ENCODE assay signal across 8 cellular contexts in genomic region chr12:59403259-59403932, GRCh38.
DNase-seq lines count a peak whose midpoint lies in the region; ATAC-seq, FAIRE-seq and TF ChIP-seq lines count a peak whose summit lies in the region.

No MANE protein-coding gene starts in this region.

- no peak for FAIRE-seq in A549 (lab: Jason Lieb, UNC)

- H3K36me3 Mint-ChIP-seq in HFFc6 (ENCODE audit: low read depth) = no peaks in the 10 kb centered on the region

- peak overlapping the region; percentile 1; the same call in 1 of the 3 replicates for H3K4me2 ChIP-seq in A549

- 0% methylated on average over 3 of the region's 3 CpGs for WGBS in A549 (ENCODE audit: missing lambda C conversion rate)

- no peak overlapping the region for H3K4me3 ChIP-seq in A549

- peak overlapping the region; percentile 75 for H3K27ac Mint-ChIP-seq in HFFc6

- DNase-seq in A549 (ENCODE audit: low read depth in 1 of 2, low spot score in 1 of 2) (peak; percentile 1 to 59), GM04504 (ENCODE audit: low read depth) (peak; percentile 67), HFFc6 (peak; percentile 63), NCI-H146 treated with DMSO at 0.1 percent for 48 hours (lab: John Stamatoyannopoulos, UW; ENCODE audit: unreplicated experiment) (peak; percentile 41), middle frontal gyrus (ENCODE audit: extremely low spot score, low spot score) (peak; percentile 45), ureter (ENCODE audit: low spot score) (peak; percentile 62)

- POLR2A ChIA-PET in A549 (lab: Yijun Ruan, JAX) = no interaction called here

- no peak for TF ChIP-seq EP300 in A549 (IDR thresholded peaks at IDR 0.05)

- CTCF ChIA-PET in A549 (lab: Yijun Ruan, JAX) = no interaction called here

- ATAC-seq in A549 = peak; percentile 70 to 77; a peak in 4 of 6 replicates
- peak; percentile 43 for ATAC-seq in esophagus mucosa

- no peaks in the 10 kb centered on the region for H3K27me3 Mint-ChIP-seq in HFFc6 (ENCODE audit: insufficient read depth)

- peak; percentile 60 to 65; a peak in 4 of 5 replicates for TF ChIP-seq RAD21 in A549 (conservative IDR thresholded peaks at IDR 0.05 in 1 of 2, IDR thresholded peaks at IDR 0.05 in 1 of 2)

- H3K9me3 ChIP-seq in A549 = no peaks in the 10 kb centered on the region

- no peaks in the 10 kb centered on the region for H3K9me3 Mint-ChIP-seq in HFFc6

- peak; percentile 59 for TF ChIP-seq CTCF in A549 (IDR thresholded peaks at IDR 0.05)
- peak; percentile 88 for TF ChIP-seq CTCF in HFFc6 (IDR thresholded peaks at IDR 0.05)
- TF ChIP-seq CTCF in VCaP (conservative IDR thresholded peaks at IDR 0.05) = peak; percentile 95

- peak overlapping the region; percentile 89 for H3K4me3 Mint-ChIP-seq in HFFc6

- no peaks in the 10 kb centered on the region for H3K4me1 ChIP-seq in A549

- peaks cover 23% of the 10 kb centered on the region for H3K4me1 Mint-ChIP-seq in HFFc6 (ENCODE audit: low read depth)

- no peak overlapping the region for H3K27ac ChIP-seq in A549
- no peak overlapping the region for H3K27ac ChIP-seq in VCaP

- no peak for TF ChIP-seq POLR2A in A549 (IDR thresholded peaks at IDR 0.05; ENCODE audit: low read length)

TF ChIP-seq in A549, 52 proteins besides CTCF, POLR2A, EP300 and RAD21:
- no peak for TF ChIP-seq HOXB5 (CRISPR knock-in tag; IDR thresholded peaks at IDR 0.05)
- no peak for TF ChIP-seq NPAS2 (CRISPR knock-in tag; IDR thresholded peaks at IDR 0.05; ENCODE audit: borderline replicate concordance)
- TF ChIP-seq GATA3 (IDR thresholded peaks at IDR 0.05; ENCODE audit: borderline replicate concordance) = no peak
- TF ChIP-seq SMC3 (IDR thresholded peaks at IDR 0.05) = peak; percentile 41; the same call in 2 of the 3 replicates
